ENCODE assay signal across 8 cellular contexts in the genomic region with DNA sequence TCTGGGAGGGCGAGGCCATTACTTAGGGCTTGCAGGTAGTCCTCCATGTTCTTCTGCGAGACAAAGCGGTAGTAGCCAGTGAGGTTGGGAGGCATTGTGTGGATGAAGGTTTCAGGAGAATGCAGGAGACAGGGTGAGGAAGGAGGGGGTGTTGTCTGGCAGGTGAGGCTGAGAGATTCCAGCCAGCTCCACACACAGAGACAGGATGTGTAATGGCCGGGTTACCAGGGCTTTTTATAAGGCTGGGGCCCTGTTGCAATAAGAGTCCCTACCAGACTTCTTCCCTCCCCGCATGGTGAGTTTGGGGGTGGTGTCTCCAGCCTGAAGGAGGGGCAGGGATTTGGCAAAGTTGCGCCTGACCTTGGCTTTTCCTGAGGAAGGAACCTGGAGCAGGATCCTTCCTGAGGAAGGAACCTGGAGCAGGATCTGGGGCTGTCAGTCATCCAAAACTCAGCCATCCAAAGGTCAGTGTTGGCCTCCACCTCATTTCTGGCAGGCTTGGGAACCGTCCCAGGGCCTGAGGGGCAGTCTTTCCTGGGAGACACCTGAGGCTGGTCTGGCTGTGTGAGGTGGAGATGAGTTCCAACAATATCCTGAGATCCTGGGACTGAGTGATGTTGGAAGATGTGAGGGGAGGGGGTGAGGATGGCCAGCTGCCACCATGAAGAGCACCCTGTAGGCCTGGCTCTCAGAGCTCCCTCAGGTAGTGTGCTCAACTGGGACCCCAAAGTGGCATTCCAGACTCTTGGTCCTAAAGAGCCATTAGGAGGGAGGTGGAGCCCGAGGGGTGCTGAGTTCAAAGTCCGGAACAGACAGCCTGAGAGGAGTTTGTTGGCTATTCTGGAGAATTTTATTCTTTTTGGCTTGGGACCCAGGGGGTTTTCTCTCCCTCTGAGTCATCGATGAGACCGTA. TPM values are rescaled to one million over a fixed set of nuclear protein-coding genes. Genes with fewer than 3 reads are reported as not detected.
DNase-seq lines count a peak whose midpoint lies in the region; ATAC-seq lines count a peak whose summit lies in the region.

A gene with protein sequence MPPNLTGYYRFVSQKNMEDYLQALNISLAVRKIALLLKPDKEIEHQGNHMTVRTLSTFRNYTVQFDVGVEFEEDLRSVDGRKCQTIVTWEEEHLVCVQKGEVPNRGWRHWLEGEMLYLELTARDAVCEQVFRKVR (minus strand): TSS at position 209 of the 913 bp plus-strand sequence. CDS start 114 bp downstream, at position 95.

- H3K4me1 Mint-ChIP-seq in activated CD8-positive, alpha-beta T cell treated with anti-CD3 and anti-CD28 coated beads, Interleukin-2, amount 10 ng/mL, durations not matched to agents 7 days and 5 days (ENCODE audit: low read depth), result peaks cover 34% of the 10 kb centered on the region
- H3K4me1 Mint-ChIP-seq in stimulated activated naive B cell treated with anti-CD40 and anti-IgM and Interleukin-4, amounts not matched to agents 10 μg/mL and 1 μg/mL and 100 μg/mL, for 72 hours, result peaks cover 25 to 47% of the 10 kb centered on the region in 2 donors

- POLR2A ChIA-PET in activated CD8-positive, alpha-beta T cell treated with anti-CD3 and anti-CD28 coated beads, Interleukin-2, amount 10 ng/mL, durations not matched to agents 7 days and 5 days (lab: Charles Lee), result interaction anchor here (0.6 to 2.6 kb wide), 2 partner anchors 17 to 185 kb away, joined by 3 to 12 read pairs; partner anchors contain the start of genes C12orf57 and RNU7-1

- H3K27me3 Mint-ChIP-seq in activated CD8-positive, alpha-beta T cell treated with anti-CD3 and anti-CD28 coated beads, Interleukin-2, amount 10 ng/mL, durations not matched to agents 7 days and 5 days (ENCODE audit: low read depth), result no peaks in the 10 kb centered on the region
- H3K27me3 Mint-ChIP-seq in stimulated activated naive B cell treated with anti-CD40 and anti-IgM and Interleukin-4, amounts not matched to agents 10 μg/mL and 1 μg/mL and 100 μg/mL, for 72 hours, result no peaks in the 10 kb centered on the region

- H3K9me3 Mint-ChIP-seq in activated CD8-positive, alpha-beta T cell treated with anti-CD3 and anti-CD28 coated beads, Interleukin-2, amount 10 ng/mL, durations not matched to agents 7 days and 5 days (ENCODE audit: insufficient read depth), result no peaks in the 10 kb centered on the region
- H3K9me3 Mint-ChIP-seq in stimulated activated naive B cell treated with anti-CD40 and anti-IgM and Interleukin-4, amounts not matched to agents 10 μg/mL and 1 μg/mL and 100 μg/mL, for 72 hours, result no peaks in the 10 kb centered on the region

- no peak for ATAC-seq in activated CD8-positive, alpha-beta T cell treated with anti-CD3 and anti-CD28 coated beads, Interleukin-2, amount 10 ng/mL, durations not matched to agents 7 days and 5 days
- no peak for ATAC-seq in stimulated activated naive B cell treated with anti-CD40 and anti-IgM and Interleukin-4, amounts not matched to agents 10 μg/mL and 1 μg/mL and 100 μg/mL, for 72 hours (replicated peaks)
- no peak for ATAC-seq in HG03139 (IDR thresholded peaks at IDR 0.05; ENCODE audit: unreplicated experiment)

- CTCF ChIA-PET in activated CD8-positive, alpha-beta T cell treated with anti-CD3 and anti-CD28 coated beads, Interleukin-2, amount 10 ng/mL, durations not matched to agents 7 days and 5 days (lab: Charles Lee), result interaction anchor here (3.5 kb wide), 1 partner anchor 16 kb away, joined by 15 read pairs; no protein-coding TSS in a partner anchor

- peak within 1 kb of the TSS; percentile 87 for H3K27ac Mint-ChIP-seq in activated CD8-positive, alpha-beta T cell treated with anti-CD3 and anti-CD28 coated beads, Interleukin-2, amount 10 ng/mL, durations not matched to agents 7 days and 5 days
- peak within 1 kb of the TSS; percentile 84 for H3K27ac Mint-ChIP-seq in stimulated activated naive B cell treated with anti-CD40 and anti-IgM and Interleukin-4, amounts not matched to agents 10 μg/mL and 1 μg/mL and 100 μg/mL, for 72 hours

- peaks cover 23% of the 10 kb centered on the region for H3K36me3 Mint-ChIP-seq in activated CD8-positive, alpha-beta T cell treated with anti-CD3 and anti-CD28 coated beads, Interleukin-2, amount 10 ng/mL, durations not matched to agents 7 days and 5 days (ENCODE audit: low read depth)
- peaks cover 2 to 9% of the 10 kb centered on the region in 2 donors for H3K36me3 Mint-ChIP-seq in stimulated activated naive B cell treated with anti-CD40 and anti-IgM and Interleukin-4, amounts not matched to agents 10 μg/mL and 1 μg/mL and 100 μg/mL, for 72 hours

- H3K4me3 Mint-ChIP-seq in activated CD8-positive, alpha-beta T cell treated with anti-CD3 and anti-CD28 coated beads, Interleukin-2, amount 10 ng/mL, durations not matched to agents 7 days and 5 days, result peak within 1 kb of the TSS; percentile 92
- H3K4me3 Mint-ChIP-seq in stimulated activated naive B cell treated with anti-CD40 and anti-IgM and Interleukin-4, amounts not matched to agents 10 μg/mL and 1 μg/mL and 100 μg/mL, for 72 hours, result peak within 1 kb of the TSS; percentile 87 to 93

- peak; percentile 56 for DNase-seq in DMS53 (lab: John Stamatoyannopoulos, UW)
- no peak for DNase-seq in DMS53 treated with DMSO at 0.1 percent for 48 hours (lab: John Stamatoyannopoulos, UW; ENCODE audit: unreplicated experiment)
- no peak for DNase-seq in activated CD8-positive, alpha-beta T cell treated with anti-CD3 and anti-CD28 coated beads, Interleukin-2, amount 10 ng/mL, durations not matched to agents 7 days and 5 days
- peak; percentile 38 for DNase-seq in iPS-NIHi7 (ENCODE audit: extremely low spot score)
- no peak for DNase-seq in stimulated activated naive B cell treated with anti-CD40 and anti-IgM and Interleukin-4, amounts not matched to agents 10 μg/mL and 1 μg/mL and 100 μg/mL, for 72 hours
- no peak for DNase-seq in NCI-H748 (lab: John Stamatoyannopoulos, UW; ENCODE audit: unreplicated experiment)
- DNase-seq in ACHN, result no peak

- in situ Hi-C loops in ACHN (cut with HindIII; ENCODE audit: low pct_ligation_motif_present, low pct_unique_long_range_greater_than_20kb, low sequenced_read_pairs), result no loop called here

RNA-seq across cellular contexts. Expression of the gene that starts here (rescaled TPM):
- under 1 TPM; 0.29 to 0.42 TPM for total RNA-seq in activated CD8-positive, alpha-beta T cell treated with anti-CD3 and anti-CD28 coated beads, Interleukin-2, amount 10 ng/mL, durations not matched to agents 7 days and 5 days

Comparison
In these comparisons a context has a peak if more than half of its experiments do, and no peak if none do; other contexts are left out.
1. DNase-seq: peak in DMS53 (single experiment) and iPS-NIHi7 (single experiment); none in DMS53 treated with DMSO at 0.1 percent for 48 hours (single experiment), activated CD8-positive, alpha-beta T cell treated with anti-CD3 and anti-CD28 coated beads, Interleukin-2, amount 10 ng/mL, durations not matched to agents 7 days and 5 days (single experiment), stimulated activated naive B cell treated with anti-CD40 and anti-IgM and Interleukin-4, amounts not matched to agents 10 μg/mL and 1 μg/mL and 100 μg/mL, for 72 hours (single experiment), NCI-H748 (single experiment) and ACHN (single experiment).